Comparison of ENCODE assay signal across 16 cellular contexts in genomic region chr20:32572271-32572968, GRCh38. TPM values are rescaled to one million over a fixed set of nuclear protein-coding genes. Genes with fewer than 3 reads are reported as not detected.
A peak's percentile ranks its signal among the peaks of the same experiment; 100 is the strongest.
DNase-seq lines count a peak whose midpoint lies in the region; ATAC-seq and TF ChIP-seq lines count a peak whose summit lies in the region.
"Had no signal": no experiment of that assay in that cellular context is flagged by ENCODE, and none has a peak within 500 bp of the region (broad histone marks: within the 10 kb centered on the region; RNA-seq: fewer than 3 reads in every experiment).

No MANE protein-coding gene starts in this region.

- H3K27ac Mint-ChIP-seq in activated naive CD8-positive, alpha-beta T cell: peak overlapping the region; percentile 76
- no peak overlapping the region for H3K27ac Mint-ChIP-seq in activated naive CD8-positive, alpha-beta T cell treated with anti-CD3 and anti-CD28 coated beads, Interleukin-2, amount 50 U/mL, for 24 hours
- peak overlapping the region; percentile 72 for H3K27ac Mint-ChIP-seq in T-helper 17 cell
- no peak overlapping the region for H3K27ac Mint-ChIP-seq in glutamatergic neuron (ENCODE audit: unreplicated experiment)
- H3K27ac Mint-ChIP-seq in osteocyte (ENCODE audit: unreplicated experiment): no peak overlapping the region

- H3K4me3 Mint-ChIP-seq in activated naive CD8-positive, alpha-beta T cell: no peak overlapping the region
- no peak overlapping the region for H3K4me3 Mint-ChIP-seq in activated naive CD8-positive, alpha-beta T cell treated with anti-CD3 and anti-CD28 coated beads, Interleukin-2, amount 50 U/mL, for 24 hours
- H3K4me3 Mint-ChIP-seq in T-helper 17 cell: no peak overlapping the region
- no peak overlapping the region for H3K4me3 Mint-ChIP-seq in glutamatergic neuron (ENCODE audit: unreplicated experiment)
- no peak overlapping the region for H3K4me3 Mint-ChIP-seq in osteocyte (ENCODE audit: unreplicated experiment)

- no peak for ATAC-seq in activated naive CD8-positive, alpha-beta T cell treated with anti-CD3 and anti-CD28 coated beads, Interleukin-2, amount 50 U/mL, for 24 hours
- ATAC-seq in T-helper 17 cell: no peak
- ATAC-seq in GM21723 (IDR thresholded peaks at IDR 0.05; ENCODE audit: unreplicated experiment): no peak
- ATAC-seq: Right ventricle myocardium inferior had no signal

- H3K27me3 Mint-ChIP-seq in activated naive CD8-positive, alpha-beta T cell: no peaks in the 10 kb centered on the region
- no peaks in the 10 kb centered on the region for H3K27me3 Mint-ChIP-seq in activated naive CD8-positive, alpha-beta T cell treated with anti-CD3 and anti-CD28 coated beads, Interleukin-2, amount 50 U/mL, for 24 hours
- H3K27me3 Mint-ChIP-seq in T-helper 17 cell (no peaks in the 10 kb centered on the region), glutamatergic neuron (ENCODE audit: unreplicated experiment) (peaks cover 3% of the 10 kb centered on the region), osteocyte (ENCODE audit: unreplicated experiment) (no peaks in the 10 kb centered on the region)

- peaks cover 2% of the 10 kb centered on the region for H3K36me3 Mint-ChIP-seq in activated naive CD8-positive, alpha-beta T cell
- H3K36me3 Mint-ChIP-seq in activated naive CD8-positive, alpha-beta T cell treated with anti-CD3 and anti-CD28 coated beads, Interleukin-2, amount 50 U/mL, for 24 hours (ENCODE audit: low read depth): no peaks in the 10 kb centered on the region
- H3K36me3 Mint-ChIP-seq in T-helper 17 cell (ENCODE audit: low read depth) (no peaks in the 10 kb centered on the region), glutamatergic neuron (ENCODE audit: unreplicated experiment) (no peaks in the 10 kb centered on the region), osteocyte (ENCODE audit: unreplicated experiment) (no peaks in the 10 kb centered on the region)

- H3K4me3 ChIP-seq in osteoblast (ENCODE audit: insufficient read depth, low read length): no peak overlapping the region
- H3K4me3 ChIP-seq: BLaER1 treated with 17β-estradiol and CSF1 and Interleukin-3, amounts not matched to agents 10 nM and 100 nM had no signal

- H3K36me3 ChIP-seq in osteoblast (ENCODE audit: insufficient read depth, low read length): no peaks in the 10 kb centered on the region
- H3K36me3 ChIP-seq: BLaER1 treated with 17β-estradiol and CSF1 and Interleukin-3, amounts not matched to agents 10 nM and 100 nM had no signal

- H3K27ac ChIP-seq in osteoblast (ENCODE audit: low read depth, low read length): no peak overlapping the region

- no peaks in the 10 kb centered on the region for H3K9me3 Mint-ChIP-seq in activated naive CD8-positive, alpha-beta T cell (ENCODE audit: low read depth)
- H3K9me3 Mint-ChIP-seq in activated naive CD8-positive, alpha-beta T cell treated with anti-CD3 and anti-CD28 coated beads, Interleukin-2, amount 50 U/mL, for 24 hours: no peaks in the 10 kb centered on the region
- H3K9me3 Mint-ChIP-seq in glutamatergic neuron (ENCODE audit: unreplicated experiment) (peaks cover 2% of the 10 kb centered on the region), osteocyte (ENCODE audit: unreplicated experiment) (no peaks in the 10 kb centered on the region)

- H4K20me1 ChIP-seq in osteoblast (ENCODE audit: insufficient read depth, low read length): no peaks in the 10 kb centered on the region

- peaks cover 49% of the 10 kb centered on the region for H3K4me1 Mint-ChIP-seq in activated naive CD8-positive, alpha-beta T cell (ENCODE audit: low read depth)
- H3K4me1 Mint-ChIP-seq in activated naive CD8-positive, alpha-beta T cell treated with anti-CD3 and anti-CD28 coated beads, Interleukin-2, amount 50 U/mL, for 24 hours: peaks cover 22% of the 10 kb centered on the region
- peaks cover 47% of the 10 kb centered on the region for H3K4me1 Mint-ChIP-seq in T-helper 17 cell
- peaks cover 6% of the 10 kb centered on the region for H3K4me1 Mint-ChIP-seq in glutamatergic neuron (ENCODE audit: low read depth, unreplicated experiment)
- peaks cover 40% of the 10 kb centered on the region for H3K4me1 Mint-ChIP-seq in osteocyte (ENCODE audit: unreplicated experiment)

- H3K79me2 ChIP-seq in osteoblast (ENCODE audit: insufficient read depth, low read length): no peaks in the 10 kb centered on the region

- H3K4me1 ChIP-seq in osteoblast (ENCODE audit: insufficient read depth, low read length): peaks cover 6% of the 10 kb centered on the region

- H3K4me2 ChIP-seq in osteoblast (ENCODE audit: insufficient read depth, low read length): no peak overlapping the region

- DNase-seq in activated naive CD8-positive, alpha-beta T cell treated with anti-CD3 and anti-CD28 coated beads, Interleukin-2, amount 50 U/mL, for 24 hours: no peak
- DNase-seq in T-helper 17 cell: no peak
- peak; percentile 18 for DNase-seq in glutamatergic neuron
- DNase-seq in osteoblast (ENCODE audit: insufficient read length, low spot score, missing footprints): peak; percentile 56
- no peak for DNase-seq in effector CD4-positive, alpha-beta T cell
- no peak for DNase-seq in osteocyte (ENCODE audit: extremely low spot score, unreplicated experiment)
- DNase-seq: Caco-2, EL, NCI-H1048, NCI-H1436 treated with DMSO at 0.1 percent for 48 hours, NCI-H2081, NCI-H524 had no signal

- H2AFZ ChIP-seq in osteoblast (ENCODE audit: low read length): no peak overlapping the region

- no peaks in the 10 kb centered on the region for H3K27me3 ChIP-seq in osteoblast (ENCODE audit: insufficient read depth, low read length)
- H3K27me3 ChIP-seq: BLaER1 treated with 17β-estradiol and CSF1 and Interleukin-3, amounts not matched to agents 10 nM and 100 nM had no signal

- H3K9me3 ChIP-seq in T-helper 17 cell (ENCODE audit: control insufficient read depth, low read length, poor library complexity, severe bottlenecking) (no peaks in the 10 kb centered on the region), osteoblast (ENCODE audit: low read depth, low read length) (no peaks in the 10 kb centered on the region)
- H3K9me3 ChIP-seq: BLaER1 treated with 17β-estradiol and CSF1 and Interleukin-3, amounts not matched to agents 10 nM and 100 nM; Caco-2 had no signal

- no peak for TF ChIP-seq CTCF in glutamatergic neuron (IDR thresholded peaks at IDR 0.05; ENCODE audit: partially characterized antibody, unreplicated experiment)
- no peak for TF ChIP-seq CTCF in osteoblast (IDR thresholded peaks at IDR 0.05; ENCODE audit: extremely low read depth, low read depth, low read length)
- TF ChIP-seq CTCF in osteocyte (IDR thresholded peaks at IDR 0.05): no peak

RNA-seq across cellular contexts. Expression of gene NOL4L, which starts 12.7 kb away (rescaled TPM):
- total RNA-seq in T-helper 17 cell: 10 to 100 TPM; 60.9 to 62.9 TPM
- 106 TPM for total RNA-seq in glutamatergic neuron (ENCODE audit: unreplicated experiment)
- 5.9 and 6.2 TPM in 2 replicates for total RNA-seq in osteoblast
- 30.5 and 32.7 TPM in 2 replicates for total RNA-seq in osteocyte

Comparison
In these comparisons a context has a peak if more than half of its experiments do, and no peak if none do; other contexts are left out.
1. H3K27ac Mint-ChIP-seq: peak in activated naive CD8-positive, alpha-beta T cell (single experiment) and T-helper 17 cell (single experiment); none in activated naive CD8-positive, alpha-beta T cell treated with anti-CD3 and anti-CD28 coated beads, Interleukin-2, amount 50 U/mL, for 24 hours (single experiment), glutamatergic neuron (single experiment) and osteocyte (single experiment).
2. DNase-seq: peak in glutamatergic neuron (single experiment) and osteoblast (single experiment); none in activated naive CD8-positive, alpha-beta T cell treated with anti-CD3 and anti-CD28 coated beads, Interleukin-2, amount 50 U/mL, for 24 hours (single experiment), T-helper 17 cell (0 of 3), effector CD4-positive, alpha-beta T cell (single experiment) and osteocyte (single experiment).